Comparison of ENCODE assay signal across 23 cellular contexts in the genomic region with DNA sequence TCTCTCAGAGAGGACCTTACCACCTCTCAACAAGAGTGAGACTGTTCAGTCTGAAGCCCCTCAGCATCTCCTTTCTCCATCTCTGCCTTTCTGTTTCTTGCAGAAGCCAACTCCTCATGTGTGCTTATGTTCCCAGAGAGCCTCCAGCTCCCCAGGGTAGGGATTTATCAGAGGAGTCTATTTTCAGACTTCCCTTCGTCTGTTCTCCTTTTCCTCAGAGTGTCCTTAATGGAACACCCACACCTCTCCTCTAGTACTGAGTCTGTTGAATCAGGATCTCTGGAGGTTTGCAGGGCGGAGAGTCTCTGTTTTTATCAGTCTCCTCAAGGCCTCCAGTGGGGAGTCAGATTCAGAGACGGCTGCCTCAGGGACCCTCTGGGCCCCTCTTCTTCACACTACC.
"Had no signal": no experiment of that assay in that cellular context is flagged by ENCODE, and none has a peak within 500 bp of the region (broad histone marks: within the 10 kb centered on the region; RNA-seq: fewer than 3 reads in every experiment).

No MANE protein-coding gene starts in this region.

- DNase-seq: cerebellar nuclear complex; colonic mucosa; dermis blood vessel endothelial cell; effector CD4-positive, alpha-beta T cell; foreskin melanocyte; islet precursor cell; lower lobe of right lung; mesenchymal stem cell; midbrain; naive B cell; psoas muscle; retina; sigmoid colon; stimulated activated CD4-positive, alpha-beta T cell treated with anti-CD3 and anti-CD28 coated beads, Interleukin-2, amount 100 ng/mL, for 24 hours; stimulated activated CD4-positive, alpha-beta T cell treated with anti-CD3 and anti-CD28 coated beads, Interleukin-4, amount 100 ng/mL, for 4 hours; stimulated activated naive CD4-positive, alpha-beta T cell; thyroid gland; upper lobe of left lung had no signal

- H3K9me3 Mint-ChIP-seq: naive B cell, nephron had no signal

- H3K4me1 Mint-ChIP-seq: naive B cell had no signal

- H3K9me3 ChIP-seq: colonic mucosa, lower lobe of right lung, psoas muscle, sigmoid colon, suprapubic skin, thyroid gland, upper lobe of left lung, vagina had no signal

- H3K36me3 ChIP-seq: colonic mucosa, lower lobe of right lung, sigmoid colon, suprapubic skin, thyroid gland, upper lobe of left lung, vagina had no signal

- ATAC-seq: left lobe of liver, psoas muscle had no signal

- H3K4me1 ChIP-seq: colonic mucosa, lower lobe of right lung, sigmoid colon, suprapubic skin, upper lobe of left lung, vagina had no signal

- H3K27ac ChIP-seq: colonic mucosa, lower lobe of right lung, psoas muscle, sigmoid colon, skin epidermis, suprapubic skin, thyroid gland, upper lobe of left lung, vagina had no signal

- H3K36me3 Mint-ChIP-seq: naive B cell had no signal

- H3K4me3 ChIP-seq: colonic mucosa, lower lobe of right lung, psoas muscle, sigmoid colon, skin epidermis, suprapubic skin, thyroid gland, upper lobe of left lung, vagina had no signal

- H3K27ac Mint-ChIP-seq: naive B cell, nephron had no signal

- H3K27me3 ChIP-seq: colonic mucosa, sigmoid colon, suprapubic skin, thyroid gland, upper lobe of left lung, vagina had no signal

- H3K4me3 Mint-ChIP-seq: naive B cell, nephron had no signal
